Comparison of ENCODE assay signal across 29 cellular contexts in the genomic region with DNA sequence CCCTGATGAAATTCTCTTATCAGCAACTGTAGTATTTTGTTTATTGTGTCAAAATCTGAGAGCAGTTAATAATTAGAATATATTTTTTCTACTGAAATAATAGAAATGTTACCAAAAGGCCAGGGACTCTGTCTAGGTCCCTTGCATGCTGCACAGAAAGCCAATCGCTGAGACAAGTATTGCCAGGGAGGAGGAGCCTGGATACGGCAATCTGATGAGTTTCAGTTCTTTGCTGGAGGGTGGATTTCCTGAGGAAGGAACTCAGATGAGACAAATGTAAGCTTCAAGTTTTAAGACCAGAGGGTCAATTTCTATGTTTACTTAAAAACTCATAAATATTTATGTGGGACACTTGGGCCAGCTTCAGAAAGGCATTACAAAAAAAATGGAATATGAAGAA.
"Had no signal": no experiment of that assay in that cellular context is flagged by ENCODE, and none has a peak within 500 bp of the region (broad histone marks: within the 10 kb centered on the region; RNA-seq: fewer than 3 reads in every experiment).

No MANE protein-coding gene starts in this region.

- H3K27me3 ChIP-seq: ascending aorta, breast epithelium, cardiac muscle cell, colonic mucosa, foreskin keratinocyte had no signal

- H3K9me3 ChIP-seq: ascending aorta, breast epithelium, colonic mucosa, gastroesophageal sphincter had no signal

- ATAC-seq: activated naive CD4-positive, alpha-beta T cell treated with anti-CD3 and anti-CD28 coated beads, Interleukin-2, amount 50 U/mL, for 72 hours; activated T-cell treated with anti-CD3 and anti-CD28 coated beads, Interleukin-2, amount 50 U/mL, for 72 hours; foreskin keratinocyte; gastroesophageal sphincter; heart right ventricle; WTC11 had no signal

- H3K4me3 ChIP-seq: ascending aorta, breast epithelium, cardiac muscle cell, colonic mucosa, gastroesophageal sphincter, heart right ventricle had no signal

- H3K27ac ChIP-seq: ascending aorta, breast epithelium, cardiac muscle cell, colonic mucosa, epithelial cell of prostate, foreskin keratinocyte, gastroesophageal sphincter, heart right ventricle, VCaP had no signal

- H3K4me1 ChIP-seq: ascending aorta, breast epithelium, colonic mucosa, foreskin keratinocyte, gastroesophageal sphincter, heart right ventricle had no signal

- H3K36me3 ChIP-seq: ascending aorta, breast epithelium, cardiac muscle cell, colonic mucosa, gastroesophageal sphincter, heart right ventricle had no signal

- DNase-seq: activated CD4-positive, alpha-beta memory T cell treated with anti-CD3 and anti-CD28 coated beads, Interleukin-2, amount 10 ng/mL, durations not matched to agents 7 days and 5 days; activated CD4-positive, alpha-beta T cell treated with anti-CD3 and anti-CD28 coated beads for 1 hour; activated CD4-positive, alpha-beta T cell treated with anti-CD3 and anti-CD28 coated beads for 4 hours; activated CD4-positive, alpha-beta T cell treated with anti-CD3 and anti-CD28 coated beads, Interleukin-2, amount 10 ng/mL, durations not matched to agents 7 days and 5 days; activated CD4-positive, alpha-beta T cell treated with anti-CD3 and anti-CD28 coated beads, Interleukin-2, amount 50 U/mL, for 4 hours; activated CD8-positive, alpha-beta memory T cell treated with anti-CD3 and anti-CD28 coated beads, Interleukin-2, amount 50 U/mL, for 48 hours; activated gamma-delta T cell; activated naive CD4-positive, alpha-beta T cell; activated naive CD4-positive, alpha-beta T cell treated with anti-CD3 and anti-CD28 coated beads, Interleukin-2, amount 10 ng/mL, durations not matched to agents 7 days and 5 days; activated naive CD8-positive, alpha-beta T cell treated with anti-CD3 and anti-CD28 coated beads, Interleukin-2, amount 10 ng/mL, durations not matched to agents 7 days and 5 days; activated T-cell treated with anti-CD3 and anti-CD28 coated beads for 4 hours; activated T-cell treated with anti-CD3 and anti-CD28 coated beads, Interleukin-2, amount 50 U/mL, for 24 hours; activated T-cell treated with anti-CD3 and anti-CD28 coated beads, Interleukin-2, amount 50 U/mL, for 72 hours; central memory CD4-positive, alpha-beta T cell; cerebellar nuclear complex; colonic mucosa; effector CD8-positive, alpha-beta T cell; foreskin keratinocyte; heart right ventricle; hippocampal formation; T-helper 2 cell had no signal
